ENCODE assay signal across 8 cellular contexts in the genomic region with DNA sequence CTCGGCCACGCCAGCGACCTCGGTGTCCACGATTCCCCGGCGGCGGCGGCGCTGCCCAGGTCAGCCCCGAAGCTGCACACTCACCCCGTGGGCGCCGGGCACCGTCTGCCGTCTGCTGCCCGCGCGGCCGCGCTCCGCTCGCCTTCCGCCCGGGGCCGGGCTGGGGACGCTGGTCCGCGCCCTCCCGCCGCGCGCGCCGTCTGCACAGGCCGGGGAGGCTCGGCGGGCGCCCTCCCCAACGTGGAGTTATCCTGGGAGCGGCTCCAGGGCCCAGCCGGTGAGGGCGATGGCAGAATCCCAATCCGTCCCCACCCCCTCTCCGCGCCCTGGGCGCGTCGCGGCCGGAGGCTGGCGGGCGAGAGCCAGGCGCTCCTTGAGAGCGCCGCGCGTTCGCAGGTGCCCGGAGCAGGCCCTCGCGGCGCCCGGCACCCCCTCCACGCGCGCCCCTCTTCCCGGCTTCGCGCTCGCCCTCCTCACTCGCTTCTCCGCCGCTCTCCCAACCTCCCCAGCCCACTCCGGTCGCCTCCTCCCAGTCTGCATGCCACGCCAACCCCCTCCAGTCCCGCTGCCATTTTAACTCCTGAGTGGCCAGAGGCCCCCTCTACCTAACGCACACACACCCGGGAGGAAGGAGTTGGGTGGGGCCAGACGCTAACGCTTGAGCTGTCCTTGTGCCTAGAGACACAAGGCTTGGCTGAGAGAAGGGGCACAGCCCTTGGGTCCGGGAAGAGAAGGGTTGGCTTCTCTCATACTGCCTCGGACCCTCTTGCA. TPM values are rescaled to one million over a fixed set of nuclear protein-coding genes. Genes with fewer than 3 reads are reported as not detected.
DNase-seq lines count a peak whose midpoint lies in the region; ATAC-seq and TF ChIP-seq lines count a peak whose summit lies in the region.

A gene (minus strand): TSS at position 503 of the 771 bp plus-strand sequence. CDS start 65,746 bp downstream, outside the sequence.

- H3K27me3 Mint-ChIP-seq in IgD-negative memory B cell (peaks cover 44% of the 10 kb centered on the region), type B pancreatic cell (peaks cover 77% of the 10 kb centered on the region)

- peaks cover 41% of the 10 kb centered on the region for H3K79me2 ChIP-seq in mesendoderm (ENCODE audit: control insufficient read depth, insufficient read depth, low read length)

- peaks cover 15% of the 10 kb centered on the region for H3K79me1 ChIP-seq in mesendoderm (ENCODE audit: low read length)

- no peaks in the 10 kb centered on the region for H3K9me3 Mint-ChIP-seq in IgD-negative memory B cell
- no peaks in the 10 kb centered on the region for H3K9me3 Mint-ChIP-seq in type B pancreatic cell

- H4K8ac ChIP-seq in mesendoderm (ENCODE audit: low read depth, low read length) = no peak within 1 kb of the TSS

- H2BK120ac ChIP-seq in mesendoderm (ENCODE audit: low read depth, low read length) = no peak within 1 kb of the TSS

- H3K56ac ChIP-seq in mesendoderm (ENCODE audit: low read length) = peak within 1 kb of the TSS; percentile 91

- DNase-seq in AG20443 (ENCODE audit: low spot score) (peak; percentile 56), cerebellum (ENCODE audit: low spot score) (peak; percentile 65), mesendoderm (peak; percentile 49), type B pancreatic cell (ENCODE audit: extremely low spot score, unreplicated experiment) (no peak), NCI-H2107 (lab: John Stamatoyannopoulos, UW) (no peak), middle frontal gyrus (ENCODE audit: extremely low spot score, low spot score) (no peak)

- H2BK15ac ChIP-seq in mesendoderm (replicated peaks; ENCODE audit: low read depth) = no peak within 1 kb of the TSS

- H3K18ac ChIP-seq in mesendoderm (ENCODE audit: low read length) = peak within 1 kb of the TSS; percentile 78

- no peaks in the 10 kb centered on the region for H3K27me3 ChIP-seq in mesendoderm (ENCODE audit: insufficient read depth, low read length, poor library complexity)

- peak within 1 kb of the TSS; percentile 50 for H3K23ac ChIP-seq in mesendoderm (ENCODE audit: low read length)

- H3K4me1 Mint-ChIP-seq in IgD-negative memory B cell (peaks cover 0 to 7% (median 5%) of the 10 kb centered on the region in 3 donors), type B pancreatic cell (ENCODE audit: unreplicated experiment) (no peaks in the 10 kb centered on the region)

- ATAC-seq in HG03280 (IDR thresholded peaks at IDR 0.05; ENCODE audit: unreplicated experiment) = no peak

- no peak within 1 kb of the TSS for H4K5ac ChIP-seq in mesendoderm (ENCODE audit: low read length)

- H3K36me3 Mint-ChIP-seq in IgD-negative memory B cell = no peaks in the 10 kb centered on the region
- H3K36me3 Mint-ChIP-seq in type B pancreatic cell = no peaks in the 10 kb centered on the region

- H3K9ac ChIP-seq in mesendoderm (ENCODE audit: low read length) = peak within 1 kb of the TSS; percentile 85

- H3K4me3 ChIP-seq in mesendoderm (ENCODE audit: low read length) = peak within 1 kb of the TSS; percentile 57

- peaks cover 19% of the 10 kb centered on the region for H3K4me1 ChIP-seq in mesendoderm (ENCODE audit: control insufficient read depth, low read depth, low read length)

- H3K4ac ChIP-seq in mesendoderm (ENCODE audit: low read depth, low read length) = peak within 1 kb of the TSS; percentile 8

- no peaks in the 10 kb centered on the region for H3K36me3 ChIP-seq in mesendoderm (ENCODE audit: control insufficient read depth, insufficient read depth, low read length)

- no CpG with 5 or more reads among the region's 84 CpGs for WGBS in mesendoderm (ENCODE audit: extremely low coverage, insufficient coverage, low lambda C conversion rate)

- peak within 1 kb of the TSS in 1 of 3 donors; percentile 76 for H3K27ac Mint-ChIP-seq in IgD-negative memory B cell
- no peak within 1 kb of the TSS for H3K27ac Mint-ChIP-seq in type B pancreatic cell

- H3K4me3 Mint-ChIP-seq in IgD-negative memory B cell (peak within 1 kb of the TSS in 3 of 4 donors; percentile 67 to 80 (median 71)), type B pancreatic cell (peak within 1 kb of the TSS; percentile 88)

- TF ChIP-seq CTCF in type B pancreatic cell (conservative IDR thresholded peaks at IDR 0.05) = no peak

- H2BK5ac ChIP-seq in mesendoderm (ENCODE audit: low read length) = peak within 1 kb of the TSS; percentile 17

- peak within 1 kb of the TSS; percentile 40 for H2AK5ac ChIP-seq in mesendoderm (ENCODE audit: low read length)

- H3K27ac ChIP-seq in mesendoderm (ENCODE audit: low read depth, low read length) = peak within 1 kb of the TSS; percentile 25

- H3K4me2 ChIP-seq in mesendoderm (ENCODE audit: low read length) = peak within 1 kb of the TSS; percentile 76

RNA-seq across cellular contexts. Expression of the gene that starts here (rescaled TPM):
- polyA plus RNA-seq in IgD-negative memory B cell = not detected
- 10.8 TPM for total RNA-seq in cerebellum
- polyA plus RNA-seq in mesendoderm (2013, experiment 1 of 2) = 26.7 TPM
- polyA plus RNA-seq in mesendoderm (2013, experiment 2 of 2) = 26.5 TPM
- 3.4 and 19.0 TPM in 2 replicates for total RNA-seq in type B pancreatic cell (ENCODE audit: low replicate concordance)

Comparison
In these comparisons a context has a peak if more than half of its experiments do, and no peak if none do; other contexts are left out.
1. DNase-seq: peak in AG20443 (single experiment), cerebellum (single experiment) and mesendoderm (single experiment); none in type B pancreatic cell (single experiment), NCI-H2107 (single experiment) and middle frontal gyrus (single experiment).